10 cellular contexts compared by ENCODE assay signal in genomic region chr5:95727764-95728191, GRCh38. TPM values are rescaled to one million over a fixed set of nuclear protein-coding genes. Genes with fewer than 3 reads are reported as not detected.
DNase-seq lines count a peak whose midpoint lies in the region; ATAC-seq, FAIRE-seq and TF ChIP-seq lines count a peak whose summit lies in the region.
"Had no signal": no experiment of that assay in that cellular context is flagged by ENCODE, and none has a peak within 500 bp of the region (broad histone marks: within the 10 kb centered on the region; RNA-seq: fewer than 3 reads in every experiment).

No MANE protein-coding gene starts in this region.

- H3K9me3 ChIP-seq in psoas muscle (no peaks in the 10 kb centered on the region), T-helper 17 cell (ENCODE audit: control insufficient read depth, low read length, poor library complexity, severe bottlenecking) (peaks cover 3% of the 10 kb centered on the region)

- no peaks in the 10 kb centered on the region for H3K36me3 Mint-ChIP-seq in T-helper 17 cell (ENCODE audit: low read depth)
- H3K36me3 Mint-ChIP-seq: stimulated activated naive B cell treated with anti-CD40 and anti-IgM and Interleukin-4, amounts not matched to agents 10 μg/mL and 1 μg/mL and 100 μg/mL, for 72 hours had no signal

- H3K27me3 ChIP-seq in psoas muscle (ENCODE audit: insufficient read depth in 3 of 3, low read length in 2 of 3): no peaks in the 10 kb centered on the region

- CTCF ChIA-PET in RWPE1 (lab: Yijun Ruan, JAX): no interaction called here

- H3K4me1 Mint-ChIP-seq in T-helper 17 cell: peaks cover 29% of the 10 kb centered on the region

- no peak overlapping the region for H3K4me3 Mint-ChIP-seq in T-helper 17 cell
- H3K4me3 Mint-ChIP-seq: stimulated activated naive B cell treated with anti-CD40 and anti-IgM and Interleukin-4, amounts not matched to agents 10 μg/mL and 1 μg/mL and 100 μg/mL, for 72 hours had no signal

- no peak overlapping the region for H3K4me3 ChIP-seq in psoas muscle

- no peaks in the 10 kb centered on the region for H3K36me3 ChIP-seq in psoas muscle (ENCODE audit: insufficient read depth in 1 of 2, low read depth in 1 of 2)

- H3K27ac Mint-ChIP-seq in T-helper 17 cell: no peak overlapping the region
- H3K27ac Mint-ChIP-seq: stimulated activated naive B cell treated with anti-CD40 and anti-IgM and Interleukin-4, amounts not matched to agents 10 μg/mL and 1 μg/mL and 100 μg/mL, for 72 hours had no signal

- peak; percentile 51 for DNase-seq in RWPE1 (ENCODE audit: low spot score)
- no peak for DNase-seq in psoas muscle
- DNase-seq in AG20443 (ENCODE audit: low spot score): no peak
- DNase-seq in D721Med (ENCODE audit: insufficient read length, low spot score): no peak
- no peak for DNase-seq in T-helper 17 cell
- DNase-seq: stimulated activated naive B cell treated with anti-CD40 and anti-IgM and Interleukin-4, amounts not matched to agents 10 μg/mL and 1 μg/mL and 100 μg/mL, for 72 hours had no signal

- whole genome bisulfite sequencing in psoas muscle, 3 donors: 66 to 80% (median 76%) methylated on average over 2 of the region's 2 CpGs

- TF ChIP-seq CTCF in RWPE1 (conservative IDR thresholded peaks at IDR 0.05; ENCODE audit: low read depth) (no peak), psoas muscle (IDR thresholded peaks at IDR 0.05) (no peak), D721Med (IDR thresholded peaks at IDR 0.05; ENCODE audit: insufficient read depth, missing control alignments) (no peak)

- intact Hi-C loops in psoas muscle (cut with DNase I): no loop called here

- no peak for FAIRE-seq in D721Med (lab: Jason Lieb, UNC)

- POLR2A ChIA-PET in RWPE1 (lab: Yijun Ruan, JAX; ENCODE audit: low non-redundant PET): no interaction called here

- H3K27ac ChIP-seq in RWPE1 (no peak overlapping the region), psoas muscle (peak overlapping the region; percentile 25)

- H3K27me3 Mint-ChIP-seq in T-helper 17 cell: peaks cover 22% of the 10 kb centered on the region

- H3K4me1 ChIP-seq in psoas muscle: peaks cover 28% of the 10 kb centered on the region

- ATAC-seq in GM19351 (IDR thresholded peaks at IDR 0.05; ENCODE audit: unreplicated experiment) (peak; percentile 36), HG03378 (IDR thresholded peaks at IDR 0.05; ENCODE audit: unreplicated experiment) (peak; percentile 30), psoas muscle (no peak), GM18517 (IDR thresholded peaks at IDR 0.05; ENCODE audit: unreplicated experiment) (no peak), T-helper 17 cell (no peak)

RNA-seq across cellular contexts. Expression of gene RHOBTB3, which starts 3.4 kb away (rescaled TPM):
- total RNA-seq in psoas muscle: 10 to 100 TPM; 44.0 to 86.0 (median 62.8) TPM
- 10 to 100 TPM; 19.0 to 53.2 (median 21.4) TPM for polyA plus RNA-seq in psoas muscle
- 1 to 10 TPM in 1 of 2 donors, under 1 TPM in 1; 0.92 to 2.5 TPM for total RNA-seq in T-helper 17 cell

RNA-seq across cellular contexts. Expression of gene SPATA9, which starts 45.0 kb away (rescaled TPM):
- under 1 TPM in 1 of 4 donors, not detected in 3; 0.22 TPM for total RNA-seq in psoas muscle
- under 1 TPM in 2 of 3 donors, not detected in 1; 0.22 to 0.53 TPM for polyA plus RNA-seq in psoas muscle
- total RNA-seq in T-helper 17 cell: not detected
- total RNA-seq: SK-MEL-5 had no signal

Comparison
In these comparisons a context has a peak if more than half of its experiments do, and no peak if none do; other contexts are left out.
1. ATAC-seq: peak in GM19351 (single experiment) and HG03378 (single experiment); none in psoas muscle (0 of 4), GM18517 (single experiment) and T-helper 17 cell (single experiment).
2. RNA of gene RHOBTB3, which starts 3.4 kb away (total RNA-seq): 44.0 to 86.0 TPM in psoas muscle; 0.92 to 2.5 TPM in T-helper 17 cell; every median in the first group is over 10 times any median in the second.